Comparison of ENCODE assay signal across 1 cellular context in the genomic region with DNA sequence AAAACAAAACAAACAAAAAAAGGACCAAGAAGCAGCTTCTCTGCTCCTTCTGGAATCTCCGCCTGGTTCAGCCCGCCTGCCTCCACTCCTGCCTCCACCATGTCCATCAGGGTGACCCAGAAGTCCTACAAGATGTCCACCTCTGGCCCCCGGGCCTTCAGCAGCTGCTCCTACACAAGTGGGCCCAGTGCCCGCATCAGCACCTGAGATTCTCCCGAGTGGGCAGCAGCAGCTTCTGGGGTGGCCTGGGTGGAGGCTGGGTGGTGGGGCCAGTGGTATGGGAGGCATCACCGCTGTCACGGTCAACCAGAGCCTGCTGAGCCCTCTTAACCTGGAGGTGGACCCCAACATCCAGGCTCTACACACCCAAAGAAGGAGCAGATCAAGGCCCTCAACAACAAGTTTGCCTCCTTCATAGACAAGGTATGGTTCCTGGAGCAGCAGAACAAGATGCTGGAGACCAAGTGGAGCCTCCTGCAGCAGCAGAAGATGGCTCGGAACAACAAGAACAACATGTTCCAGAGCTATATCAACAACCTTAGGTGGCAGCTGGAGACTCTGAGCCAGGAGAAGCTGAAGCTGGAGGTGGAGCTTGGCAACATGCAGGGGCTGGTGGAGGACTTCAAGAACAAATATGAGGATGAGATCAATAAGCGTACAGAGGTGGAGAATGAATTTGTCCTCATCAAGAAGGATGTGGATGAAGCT.
TF ChIP-seq lines count a peak whose summit lies in the region.

No MANE protein-coding gene starts in this region.

TF ChIP-seq in HepG2, 621 proteins besides CTCF, POLR2A, EP300 and RAD21:
- TF ChIP-seq ZNF891 (CRISPR knock-in tag; IDR thresholded peaks at IDR 0.05), result 0 out of 2 replicates have a peak, but pooled peaks have one; percentile 17
